Comparison of ENCODE assay signal across 8 cellular contexts in genomic region chr2:159614534-159615186, GRCh38. TPM values are rescaled to one million over a fixed set of nuclear protein-coding genes. Genes with fewer than 3 reads are reported as not detected.
DNase-seq lines count a peak whose midpoint lies in the region; ATAC-seq and TF ChIP-seq lines count a peak whose summit lies in the region.

No MANE protein-coding gene starts in this region.

- no peak overlapping the region for H3K23ac ChIP-seq in mesenchymal stem cell (ENCODE audit: low read length in 2 of 2)

- H3K9me3 ChIP-seq in mesenchymal stem cell (ENCODE audit: control insufficient read depth, low read length) (no peaks in the 10 kb centered on the region), vagina (no peaks in the 10 kb centered on the region)

- intact Hi-C loops in vagina (cut with DNase I) = no loop called here

- no peak for ATAC-seq in GM18520 (IDR thresholded peaks at IDR 0.05; ENCODE audit: unreplicated experiment)
- ATAC-seq in HG03571 (IDR thresholded peaks at IDR 0.05; ENCODE audit: unreplicated experiment) = no peak

- no peak overlapping the region for H4K8ac ChIP-seq in mesenchymal stem cell (ENCODE audit: low read length)

- H3K27ac ChIP-seq in caudate nucleus (ENCODE audit: low read depth, low read length) (peak overlapping the region; percentile 99), mesenchymal stem cell (ENCODE audit: low read length, poor library complexity, severe bottlenecking) (peak overlapping the region; percentile 97), vagina (peak overlapping the region; percentile 99)

- H3K4ac ChIP-seq in mesenchymal stem cell (ENCODE audit: low read depth in 1 of 2, low read length in 2 of 2) = peak overlapping the region in 1 of 2 experiments; percentile 15

- no peaks in the 10 kb centered on the region for H3K79me1 ChIP-seq in mesenchymal stem cell (replicated peaks; ENCODE audit: low read length, poor library complexity, severe bottlenecking)

- no peak overlapping the region for H4K91ac ChIP-seq in mesenchymal stem cell (ENCODE audit: low read length)

- WGBS in mesenchymal stem cell = 2% methylated on average over 5 of the region's 8 CpGs

- DNase-seq in NCI-H2029 treated with DMSO at 0.1 percent for 48 hours (lab: John Stamatoyannopoulos, UW) (peak; percentile 87), caudate nucleus (lab: John Stamatoyannopoulos, UW) (no peak), mesenchymal stem cell (no peak), vagina (ENCODE audit: extremely low spot score in 2 of 2) (no peak), ureter (ENCODE audit: low spot score) (no peak)

- no peak for TF ChIP-seq CTCF in vagina (IDR thresholded peaks at IDR 0.05)

- H3K27me3 ChIP-seq in mesenchymal stem cell (ENCODE audit: control insufficient read depth in 1 of 2, insufficient read depth in 1 of 2, low read length in 2 of 2) (no peaks in the 10 kb centered on the region), vagina (no peaks in the 10 kb centered on the region)

- H3K4me2 ChIP-seq in mesenchymal stem cell (ENCODE audit: low read length, poor library complexity, severe bottlenecking) = no peak overlapping the region

- H2BK12ac ChIP-seq in mesenchymal stem cell (ENCODE audit: low read length in 2 of 2) = no peak overlapping the region

- peak overlapping the region in 1 of 2 experiments; percentile 14 for H3K18ac ChIP-seq in mesenchymal stem cell (ENCODE audit: low read depth in 1 of 2, low read length in 2 of 2)

- no peak overlapping the region for H2AK5ac ChIP-seq in mesenchymal stem cell (ENCODE audit: low read length, severe bottlenecking)

- H3K9ac ChIP-seq in mesenchymal stem cell (ENCODE audit: low read length) = peak overlapping the region; percentile 99

- H3K4me3 ChIP-seq in GM08714 (ENCODE audit: low read length) = peak overlapping the region; percentile 78
- peak overlapping the region; percentile 82 to 87 for H3K4me3 ChIP-seq in mesenchymal stem cell (ENCODE audit: insufficient read depth in 1 of 2, low read depth in 1 of 2, low read length in 2 of 2)
- peak overlapping the region; percentile 73 to 88 for H3K4me3 ChIP-seq in vagina

- no peak overlapping the region for H2AFZ ChIP-seq in mesenchymal stem cell (ENCODE audit: low read depth, low read length)

- H3K36me3 ChIP-seq in mesenchymal stem cell (ENCODE audit: control insufficient read depth in 1 of 2, insufficient read depth in 2 of 2, low read depth in 1 of 2, low read length in 2 of 2) (no peaks in the 10 kb centered on the region), vagina (no peaks in the 10 kb centered on the region)

- peak overlapping the region; percentile 96 for H2BK5ac ChIP-seq in mesenchymal stem cell (ENCODE audit: low read depth, low read length, poor library complexity, severe bottlenecking)

- H3K4me1 ChIP-seq in mesenchymal stem cell (ENCODE audit: control insufficient read depth, insufficient read depth, low read depth, low read length) (no peaks in the 10 kb centered on the region), vagina (peaks cover 51% of the 10 kb centered on the region)

- H3K14ac ChIP-seq in mesenchymal stem cell (ENCODE audit: low read length in 2 of 2) = no peak overlapping the region

- H2BK120ac ChIP-seq in mesenchymal stem cell (ENCODE audit: low read depth, low read length) = peak overlapping the region; percentile 79

- TF ChIP-seq POLR2A in vagina (IDR thresholded peaks at IDR 0.05) = no peak

- no peak overlapping the region for H2BK15ac ChIP-seq in mesenchymal stem cell (ENCODE audit: low read depth, poor library complexity, severe bottlenecking)

RNA-seq across cellular contexts. Expression of gene BAZ2B, which starts 1.7 kb away (rescaled TPM):
- polyA plus RNA-seq in mesenchymal stem cell (2013, experiment 1 of 2) = 20.0 TPM
- polyA plus RNA-seq in mesenchymal stem cell (2013, experiment 2 of 2) = 21.3 TPM
- total RNA-seq in vagina (90.6 TPM), ureter (135 TPM)
